ENCODE assay signal across 37 cellular contexts in the genomic region with DNA sequence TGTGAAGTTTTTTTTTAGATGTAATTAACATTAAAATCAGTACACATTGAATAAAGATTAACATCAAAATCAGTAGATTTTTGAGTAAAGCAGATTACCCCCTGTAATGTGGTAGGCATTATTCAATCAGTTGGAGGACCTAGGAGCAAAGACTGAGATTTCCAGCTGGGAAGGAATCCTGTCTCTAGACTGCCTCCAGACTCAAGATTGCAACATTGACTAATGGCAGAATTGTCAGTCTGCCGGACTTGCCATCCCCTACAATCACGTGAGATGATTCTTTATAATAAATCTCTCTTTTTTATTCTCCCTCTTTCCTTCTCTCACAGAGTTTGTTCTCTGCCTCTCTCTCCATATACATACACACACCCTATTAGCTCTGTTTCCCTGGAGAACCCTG. TPM values are rescaled to one million over a fixed set of nuclear protein-coding genes. Genes with fewer than 3 reads are reported as not detected.
"Had no signal": no experiment of that assay in that cellular context is flagged by ENCODE, and none has a peak within 500 bp of the region (broad histone marks: within the 10 kb centered on the region; RNA-seq: fewer than 3 reads in every experiment).

No MANE protein-coding gene starts in this region.

- H3K36me3 Mint-ChIP-seq: activated naive CD4-positive, alpha-beta T cell treated with anti-CD3 and anti-CD28 coated beads, Interleukin-2, amount 50 U/mL, for 24 hours; activated naive CD8-positive, alpha-beta T cell treated with anti-CD3 and anti-CD28 coated beads for 36 hours; brain had no signal

- H3K27ac ChIP-seq: adrenal gland, ascending aorta, breast epithelium, cardiac muscle cell, coronary artery, dorsolateral prefrontal cortex, foreskin keratinocyte, gastrocnemius medialis, heart right ventricle, hepatocyte, VCaP had no signal

- H3K4me2 ChIP-seq: hepatocyte had no signal

- H3K4me3 Mint-ChIP-seq: activated B cell treated with CpG ODN at 0.5 μM for 24 hours; activated CD8-positive, alpha-beta T cell treated with anti-CD3 and anti-CD28 coated beads for 36 hours; activated naive CD4-positive, alpha-beta T cell treated with anti-CD3 and anti-CD28 coated beads for 36 hours; activated naive CD4-positive, alpha-beta T cell treated with anti-CD3 and anti-CD28 coated beads, Interleukin-2, amount 50 U/mL, for 24 hours; activated naive CD8-positive, alpha-beta T cell treated with anti-CD3 and anti-CD28 coated beads for 36 hours; activated naive CD8-positive, alpha-beta T cell treated with anti-CD3 and anti-CD28 coated beads, Interleukin-2, amount 50 U/mL, for 24 hours; activated T-helper 1 cell treated with anti-CD3 and anti-CD28 coated beads, Interleukin-12 subunit alpha, Interleukin-12 subunit beta, Interleukin-2, Interleukin-4 antibody, amounts not matched to agents 30 ng/mL and 10 ng/mL and 1 ng/mL, durations not matched to agents 14 hours and 24 hours and 36 hours; brain; dendritic cell treated with granulocyte-macrophage colony-stimulating factor and Interleukin-4, amounts not matched to agents 40 ng/mL and 50 ng/mL, for 4 days; endodermal cell; T-helper 17 cell; T-helper 2 cell treated with Interferon-gamma antibody and Interleukin-4, amounts not matched to agents 5 μg/mL and 100 μg/mL, for 36 hours had no signal

- H3K27ac Mint-ChIP-seq: activated B cell treated with CpG ODN at 0.5 μM for 24 hours; activated CD8-positive, alpha-beta T cell treated with anti-CD3 and anti-CD28 coated beads for 36 hours; activated naive CD4-positive, alpha-beta T cell treated with anti-CD3 and anti-CD28 coated beads for 36 hours; activated naive CD4-positive, alpha-beta T cell treated with anti-CD3 and anti-CD28 coated beads, Interleukin-2, amount 50 U/mL, for 24 hours; activated naive CD8-positive, alpha-beta T cell treated with anti-CD3 and anti-CD28 coated beads for 36 hours; activated naive CD8-positive, alpha-beta T cell treated with anti-CD3 and anti-CD28 coated beads, Interleukin-2, amount 50 U/mL, for 24 hours; activated T-helper 1 cell treated with anti-CD3 and anti-CD28 coated beads, Interleukin-12 subunit alpha, Interleukin-12 subunit beta, Interleukin-2, Interleukin-4 antibody, amounts not matched to agents 30 ng/mL and 10 ng/mL and 1 ng/mL, durations not matched to agents 14 hours and 24 hours and 36 hours; activated T-helper 2 cell treated with anti-CD3 and anti-CD28 coated beads, Interferon-gamma antibody, Interleukin-2, Interleukin-4, amounts not matched to agents 10 μg/mL and 5 μg/mL and 100 μg/mL, durations not matched to agents 14 hours and 24 hours and 36 hours; brain; dendritic cell treated with granulocyte-macrophage colony-stimulating factor and Interleukin-4, amounts not matched to agents 40 ng/mL and 50 ng/mL, for 4 days; endodermal cell; T-helper 17 cell; T-helper 2 cell treated with Interferon-gamma antibody and Interleukin-4, amounts not matched to agents 5 μg/mL and 100 μg/mL, for 36 hours had no signal

- H2AFZ ChIP-seq: hepatocyte had no signal

- H3K4me3 ChIP-seq: adrenal gland, ascending aorta, breast epithelium, cardiac muscle cell, coronary artery, dorsolateral prefrontal cortex, gastrocnemius medialis, heart right ventricle, hepatocyte had no signal

- H3K9me3 Mint-ChIP-seq: activated CD8-positive, alpha-beta T cell treated with anti-CD3 and anti-CD28 coated beads for 36 hours; activated naive CD4-positive, alpha-beta T cell treated with anti-CD3 and anti-CD28 coated beads for 36 hours; activated naive CD8-positive, alpha-beta T cell treated with anti-CD3 and anti-CD28 coated beads for 36 hours; activated T-helper 1 cell treated with anti-CD3 and anti-CD28 coated beads, Interleukin-12 subunit alpha, Interleukin-12 subunit beta, Interleukin-2, Interleukin-4 antibody, amounts not matched to agents 30 ng/mL and 10 ng/mL and 1 ng/mL, durations not matched to agents 14 hours and 24 hours and 36 hours; activated T-helper 2 cell treated with anti-CD3 and anti-CD28 coated beads, Interferon-gamma antibody, Interleukin-2, Interleukin-4, amounts not matched to agents 10 μg/mL and 5 μg/mL and 100 μg/mL, durations not matched to agents 14 hours and 24 hours and 36 hours; dendritic cell treated with granulocyte-macrophage colony-stimulating factor and Interleukin-4, amounts not matched to agents 40 ng/mL and 50 ng/mL, for 4 days; endodermal cell; T-helper 2 cell treated with Interferon-gamma antibody and Interleukin-4, amounts not matched to agents 5 μg/mL and 100 μg/mL, for 36 hours had no signal

- H3K9me3 ChIP-seq: adrenal gland, ascending aorta, breast epithelium, gastrocnemius medialis, heart right ventricle had no signal

- H3K79me2 ChIP-seq: hepatocyte had no signal

- H3K36me3 ChIP-seq: adrenal gland, ascending aorta, breast epithelium, cardiac muscle cell, gastrocnemius medialis, heart right ventricle had no signal

- ATAC-seq: activated CD4-positive, CD25-positive, alpha-beta regulatory T cell treated with anti-CD3 and anti-CD28 coated beads, Interleukin-2, amount 50 U/mL, for 24 hours; activated CD8-positive, alpha-beta T cell treated with anti-CD3 and anti-CD28 coated beads for 36 hours; activated naive CD8-positive, alpha-beta T cell treated with anti-CD3 and anti-CD28 coated beads, Interleukin-2, amount 50 U/mL, for 24 hours; esophagus mucosa; foreskin keratinocyte; gastrocnemius medialis; heart right ventricle; T-helper 17 cell had no signal

- DNase-seq: activated B cell treated with CpG ODN at 0.5 μM for 24 hours; activated CD4-positive, alpha-beta T cell treated with anti-CD3 and anti-CD28 coated beads for 48 hours; activated CD4-positive, alpha-beta T cell treated with anti-CD3 and anti-CD28 coated beads, Interleukin-2, amount 50 U/mL, for 1 hour; activated CD4-positive, alpha-beta T cell treated with anti-CD3 and anti-CD28 coated beads, Interleukin-2, amount 50 U/mL, for 48 hours; activated CD8-positive, alpha-beta memory T cell treated with anti-CD3 and anti-CD28 coated beads for 24 hours; activated CD8-positive, alpha-beta T cell treated with anti-CD3 and anti-CD28 coated beads for 36 hours; activated effector memory CD4-positive, alpha-beta T cell treated with anti-CD3 and anti-CD28 coated beads, Interleukin-2, amount 50 U/mL, for 16 hours; activated naive CD4-positive, alpha-beta T cell treated with anti-CD3 and anti-CD28 coated beads for 36 hours; activated naive CD8-positive, alpha-beta T cell treated with anti-CD3 and anti-CD28 coated beads for 36 hours; activated naive CD8-positive, alpha-beta T cell treated with anti-CD3 and anti-CD28 coated beads, Interleukin-2, amount 50 U/mL, for 24 hours; activated T-cell treated with anti-CD3 and anti-CD28 coated beads, Interleukin-2, amount 50 U/mL, for 48 hours; adrenal gland; central memory CD4-positive, alpha-beta T cell; cerebellar nuclear complex; dorsolateral prefrontal cortex; effector memory CD4-positive, alpha-beta T cell; endodermal cell; foreskin keratinocyte; gastrocnemius medialis; heart right ventricle; T-helper 1 cell; T-helper 17 cell; T1000 had no signal

- H3K4me1 ChIP-seq: adrenal gland, ascending aorta, breast epithelium, gastrocnemius medialis, heart right ventricle had no signal

- H3K27me3 ChIP-seq: adrenal gland, ascending aorta, breast epithelium, cardiac muscle cell, foreskin keratinocyte, heart right ventricle, hepatocyte had no signal

- H3K4me1 Mint-ChIP-seq: activated B cell treated with CpG ODN at 0.5 μM for 24 hours; activated naive CD4-positive, alpha-beta T cell treated with anti-CD3 and anti-CD28 coated beads, Interleukin-2, amount 50 U/mL, for 24 hours; activated naive CD8-positive, alpha-beta T cell treated with anti-CD3 and anti-CD28 coated beads for 36 hours; activated naive CD8-positive, alpha-beta T cell treated with anti-CD3 and anti-CD28 coated beads, Interleukin-2, amount 50 U/mL, for 24 hours; T-helper 17 cell had no signal

- H3K27me3 Mint-ChIP-seq: activated B cell treated with CpG ODN at 0.5 μM for 24 hours; activated CD8-positive, alpha-beta T cell treated with anti-CD3 and anti-CD28 coated beads for 36 hours; activated naive CD8-positive, alpha-beta T cell treated with anti-CD3 and anti-CD28 coated beads for 36 hours; brain; dendritic cell treated with granulocyte-macrophage colony-stimulating factor and Interleukin-4, amounts not matched to agents 40 ng/mL and 50 ng/mL, for 4 days had no signal

RNA-seq across cellular contexts. Expression of gene SLC6A15, which starts 51.4 kb away (rescaled TPM):
- total RNA-seq: activated B cell treated with CpG ODN at 0.5 μM for 24 hours; activated CD8-positive, alpha-beta T cell treated with anti-CD3 and anti-CD28 coated beads for 36 hours; activated T-helper 1 cell treated with anti-CD3 and anti-CD28 coated beads, Interleukin-12 subunit alpha, Interleukin-12 subunit beta, Interleukin-2, Interleukin-4 antibody, amounts not matched to agents 30 ng/mL and 10 ng/mL and 1 ng/mL, durations not matched to agents 14 hours and 24 hours and 36 hours; activated T-helper 2 cell treated with anti-CD3 and anti-CD28 coated beads, Interferon-gamma antibody, Interleukin-2, Interleukin-4, amounts not matched to agents 10 μg/mL and 5 μg/mL and 100 μg/mL, durations not matched to agents 14 hours and 24 hours and 36 hours; ascending aorta; heart right ventricle had no signal
- polyA plus RNA-seq: heart right ventricle had no signal
